30 cellular contexts compared by ENCODE assay signal in the genomic region with DNA sequence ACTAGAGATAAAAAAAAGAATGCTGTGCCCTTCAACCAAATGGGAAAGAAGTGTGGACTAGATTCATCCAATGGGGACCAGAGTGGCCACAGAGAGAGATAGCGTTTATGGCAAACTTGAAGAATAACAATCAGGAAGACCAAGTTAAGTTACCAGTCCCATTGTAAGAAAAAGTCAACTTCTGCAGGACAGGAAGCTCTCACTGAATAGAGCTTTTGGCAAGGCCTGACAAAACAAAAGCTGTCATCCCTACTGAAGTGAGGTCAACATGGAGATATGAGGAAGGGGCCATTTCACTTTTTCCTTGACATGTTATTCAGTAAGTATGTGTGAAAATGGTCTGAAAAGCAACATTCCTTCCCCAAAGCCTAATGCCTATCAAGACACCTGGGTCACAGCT.
"Had no signal": no experiment of that assay in that cellular context is flagged by ENCODE, and none has a peak within 500 bp of the region (broad histone marks: within the 10 kb centered on the region; RNA-seq: fewer than 3 reads in every experiment).

No MANE protein-coding gene starts in this region.

- DNase-seq: activated B cell treated with CpG ODN at 0.5 μM for 24 hours; activated CD4-positive, alpha-beta T cell treated with anti-CD3 and anti-CD28 coated beads for 48 hours; activated CD4-positive, alpha-beta T cell treated with anti-CD3 and anti-CD28 coated beads, Interleukin-2, amount 50 U/mL, for 1 hour; activated CD4-positive, alpha-beta T cell treated with anti-CD3 and anti-CD28 coated beads, Interleukin-2, amount 50 U/mL, for 48 hours; activated CD8-positive, alpha-beta memory T cell treated with anti-CD3 and anti-CD28 coated beads for 24 hours; activated CD8-positive, alpha-beta T cell treated with anti-CD3 and anti-CD28 coated beads for 36 hours; activated effector memory CD4-positive, alpha-beta T cell treated with anti-CD3 and anti-CD28 coated beads, Interleukin-2, amount 50 U/mL, for 16 hours; activated naive CD4-positive, alpha-beta T cell treated with anti-CD3 and anti-CD28 coated beads for 36 hours; activated naive CD8-positive, alpha-beta T cell treated with anti-CD3 and anti-CD28 coated beads, Interleukin-2, amount 10 ng/mL, durations not matched to agents 7 days and 5 days; activated T-cell treated with anti-CD3 and anti-CD28 coated beads, Interleukin-2, amount 50 U/mL, for 4 hours; central memory CD4-positive, alpha-beta T cell; cerebellar nuclear complex; colonic mucosa; dorsolateral prefrontal cortex; effector memory CD8-positive, alpha-beta T cell; head of caudate nucleus; hypothalamus; T-helper 1 cell; T-helper 17 cell; T1000; WERI-Rb-1 had no signal

- H3K27me3 ChIP-seq: ascending aorta, cardiac muscle cell, colonic mucosa had no signal

- H3K27ac ChIP-seq: ascending aorta, breast epithelium, cardiac muscle cell, colonic mucosa, dorsolateral prefrontal cortex, WERI-Rb-1 had no signal

- ATAC-seq: activated CD4-positive, CD25-positive, alpha-beta regulatory T cell treated with anti-CD3 and anti-CD28 coated beads, Interleukin-2, amount 50 U/mL, for 24 hours; activated CD8-positive, alpha-beta T cell treated with anti-CD3 and anti-CD28 coated beads for 36 hours; activated T-cell treated with anti-CD3 and anti-CD28 coated beads, Interleukin-2, amount 50 U/mL, for 4 hours; effector memory CD8-positive, alpha-beta T cell; esophagus mucosa; T-helper 17 cell had no signal

- H3K36me3 ChIP-seq: ascending aorta, breast epithelium, cardiac muscle cell, colonic mucosa, WERI-Rb-1 had no signal

- H3K4me3 ChIP-seq: ascending aorta, breast epithelium, cardiac muscle cell, colonic mucosa, dorsolateral prefrontal cortex had no signal

- H3K27me3 Mint-ChIP-seq: activated B cell treated with CpG ODN at 0.5 μM for 24 hours; effector memory CD8-positive, alpha-beta T cell; T-helper 17 cell had no signal

- FAIRE-seq: frontal cortex had no signal

- H3K4me1 Mint-ChIP-seq: activated B cell treated with CpG ODN at 0.5 μM for 24 hours; activated naive CD4-positive, alpha-beta T cell treated with anti-CD3 and anti-CD28 coated beads, Interleukin-2, amount 50 U/mL, for 24 hours; activated naive CD8-positive, alpha-beta T cell treated with anti-CD3 and anti-CD28 coated beads, Interleukin-2, amount 10 ng/mL, durations not matched to agents 7 days and 5 days had no signal

- H3K27ac Mint-ChIP-seq: activated B cell treated with CpG ODN at 0.5 μM for 24 hours; activated CD8-positive, alpha-beta T cell treated with anti-CD3 and anti-CD28 coated beads for 36 hours; activated naive CD4-positive, alpha-beta T cell treated with anti-CD3 and anti-CD28 coated beads for 36 hours; activated naive CD4-positive, alpha-beta T cell treated with anti-CD3 and anti-CD28 coated beads, Interleukin-2, amount 50 U/mL, for 24 hours; activated naive CD8-positive, alpha-beta T cell treated with anti-CD3 and anti-CD28 coated beads, Interleukin-2, amount 10 ng/mL, durations not matched to agents 7 days and 5 days; activated T-helper 2 cell treated with anti-CD3 and anti-CD28 coated beads, Interferon-gamma antibody, Interleukin-2, Interleukin-4, amounts not matched to agents 10 μg/mL and 5 μg/mL and 100 μg/mL, durations not matched to agents 14 hours and 24 hours and 36 hours; effector memory CD8-positive, alpha-beta T cell; T-helper 17 cell; T-helper 2 cell treated with Interferon-gamma antibody and Interleukin-4, amounts not matched to agents 5 μg/mL and 100 μg/mL, for 36 hours had no signal

- H3K36me3 Mint-ChIP-seq: activated naive CD4-positive, alpha-beta T cell treated with anti-CD3 and anti-CD28 coated beads, Interleukin-2, amount 50 U/mL, for 24 hours; activated naive CD8-positive, alpha-beta T cell treated with anti-CD3 and anti-CD28 coated beads, Interleukin-2, amount 10 ng/mL, durations not matched to agents 7 days and 5 days had no signal

- H3K4me3 Mint-ChIP-seq: activated B cell treated with CpG ODN at 0.5 μM for 24 hours; activated CD8-positive, alpha-beta T cell treated with anti-CD3 and anti-CD28 coated beads for 36 hours; activated naive CD4-positive, alpha-beta T cell treated with anti-CD3 and anti-CD28 coated beads for 36 hours; activated naive CD4-positive, alpha-beta T cell treated with anti-CD3 and anti-CD28 coated beads, Interleukin-2, amount 50 U/mL, for 24 hours; activated naive CD8-positive, alpha-beta T cell treated with anti-CD3 and anti-CD28 coated beads, Interleukin-2, amount 10 ng/mL, durations not matched to agents 7 days and 5 days; activated T-cell treated with anti-CD3 and anti-CD28 coated beads, Interleukin-2, amount 50 U/mL, for 4 hours; effector memory CD8-positive, alpha-beta T cell; T-helper 17 cell; T-helper 2 cell treated with Interferon-gamma antibody and Interleukin-4, amounts not matched to agents 5 μg/mL and 100 μg/mL, for 36 hours had no signal

- H3K9me3 Mint-ChIP-seq: activated B cell treated with CpG ODN at 0.5 μM for 24 hours; activated CD8-positive, alpha-beta T cell treated with anti-CD3 and anti-CD28 coated beads for 36 hours; activated naive CD4-positive, alpha-beta T cell treated with anti-CD3 and anti-CD28 coated beads for 36 hours; activated naive CD4-positive, alpha-beta T cell treated with anti-CD3 and anti-CD28 coated beads, Interleukin-2, amount 50 U/mL, for 24 hours; activated naive CD8-positive, alpha-beta T cell treated with anti-CD3 and anti-CD28 coated beads, Interleukin-2, amount 10 ng/mL, durations not matched to agents 7 days and 5 days; activated T-cell treated with anti-CD3 and anti-CD28 coated beads, Interleukin-2, amount 50 U/mL, for 4 hours; activated T-helper 2 cell treated with anti-CD3 and anti-CD28 coated beads, Interferon-gamma antibody, Interleukin-2, Interleukin-4, amounts not matched to agents 10 μg/mL and 5 μg/mL and 100 μg/mL, durations not matched to agents 14 hours and 24 hours and 36 hours; effector memory CD8-positive, alpha-beta T cell; T-helper 2 cell treated with Interferon-gamma antibody and Interleukin-4, amounts not matched to agents 5 μg/mL and 100 μg/mL, for 36 hours had no signal

- H3K9me3 ChIP-seq: ascending aorta, breast epithelium, colonic mucosa had no signal

- H3K4me1 ChIP-seq: ascending aorta, breast epithelium, colonic mucosa had no signal
